8 cellular contexts compared by ENCODE assay signal in the genomic region with DNA sequence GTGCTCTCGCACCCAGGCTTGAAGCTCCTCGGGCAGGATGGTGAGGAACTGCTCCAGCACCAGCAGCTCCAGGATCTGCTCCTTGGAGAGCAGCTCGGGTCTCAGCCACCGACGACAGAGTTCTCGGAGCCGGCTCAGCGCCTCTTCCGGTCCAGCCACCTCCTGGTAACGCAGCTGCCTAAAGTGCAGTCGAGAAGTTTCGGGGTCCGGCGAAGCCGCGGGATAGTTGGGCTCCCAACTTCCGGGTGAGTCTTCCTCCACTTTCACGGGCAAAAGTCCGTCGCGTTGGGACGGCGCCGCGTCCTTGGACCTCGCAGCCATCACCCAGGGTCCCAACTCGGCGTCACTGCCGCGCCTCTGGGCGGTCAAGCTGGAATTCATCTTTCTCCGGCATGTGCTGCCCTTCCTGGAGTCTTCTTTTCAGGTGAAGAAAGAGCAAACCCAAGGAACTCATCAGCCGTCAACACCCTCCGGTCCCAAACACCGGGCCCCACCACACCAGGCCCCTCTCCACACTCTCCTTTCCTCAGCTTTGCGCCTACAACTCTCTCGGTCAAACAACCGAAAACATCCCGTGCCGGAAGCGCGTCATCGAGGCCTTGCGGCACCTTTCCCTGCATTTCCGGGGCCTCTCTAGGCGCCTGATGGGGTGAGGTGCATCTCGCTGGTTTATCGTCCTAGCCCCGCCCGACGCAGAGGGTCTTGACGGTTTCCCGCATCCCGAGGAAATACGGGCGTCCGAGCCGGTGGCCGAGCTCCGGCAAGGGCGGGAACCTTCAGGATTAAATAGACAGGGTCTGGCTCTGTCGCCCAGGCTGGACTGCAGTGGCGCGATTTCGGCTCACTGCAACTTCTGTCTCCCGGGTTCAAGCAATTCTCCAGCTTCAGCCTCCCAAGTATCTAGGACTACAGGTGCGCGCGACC.
DNase-seq lines count a peak whose midpoint lies in the region; ATAC-seq and FAIRE-seq lines count a peak whose summit lies in the region.

A gene (minus strand): TSS at position 569 of the 924 bp plus-strand sequence. CDS start 188 bp downstream, at position 381.

- in situ Hi-C loops in ACHN (cut with HindIII; ENCODE audit: low pct_ligation_motif_present, low pct_unique_long_range_greater_than_20kb, low sequenced_read_pairs): no loop called here

- ATAC-seq in GM18870 (IDR thresholded peaks at IDR 0.05; ENCODE audit: unreplicated experiment) (peak; percentile 43), HG03280 (IDR thresholded peaks at IDR 0.05; ENCODE audit: unreplicated experiment) (peak; percentile 46)

- DNase-seq in ACHN: peak; percentile 98
- DNase-seq in NCI-H345 treated with DMSO at 0.1 percent for 48 hours (lab: John Stamatoyannopoulos, UW; ENCODE audit: unreplicated experiment): peak; percentile 84
- peak; percentile 81 for DNase-seq in activated CD4-positive, CD25-positive, alpha-beta regulatory T cell treated with anti-CD3 and anti-CD28 coated beads, Interleukin-2, amount 50 U/mL, for 72 hours
- peak; percentile 98 for DNase-seq in cerebellar cortex (ENCODE audit: low spot score)
- DNase-seq in stimulated activated CD4-positive, alpha-beta T cell treated with anti-CD3 and anti-CD28 coated beads, Interleukin-12 subunit alpha, Interleukin-12 subunit beta, amount 100 ng/mL, for 24 hours (ENCODE audit: low read depth in 2 of 2): peak; percentile 79 to 87

- peak; percentile 53 for FAIRE-seq in islet of Langerhans (lab: Jason Lieb, UNC)

Comparison
In these comparisons a context has a peak if more than half of its experiments do, and no peak if none do; other contexts are left out.
1. Peak in every context shown above with its lines: DNase-seq and ATAC-seq.